ENCODE assay signal across 10 cellular contexts in the genomic region with DNA sequence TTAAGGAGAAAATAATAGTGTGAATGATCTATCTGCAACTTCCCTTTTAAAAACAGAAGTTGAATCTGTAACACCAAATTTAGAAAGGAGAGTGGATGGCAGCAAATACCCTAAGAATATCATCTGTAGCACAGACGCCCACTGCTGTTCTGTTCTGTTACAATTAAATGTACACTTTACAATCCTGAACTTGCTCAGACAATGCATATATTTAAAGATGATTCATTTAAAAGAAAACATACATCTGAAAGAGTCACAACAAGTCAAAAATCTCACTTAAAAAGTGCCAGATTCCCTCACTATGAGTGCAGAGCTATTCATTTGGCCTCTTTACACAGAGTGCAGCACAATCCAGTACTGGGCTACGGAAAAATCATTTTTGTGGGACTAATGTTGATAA. TPM values are rescaled to one million over a fixed set of nuclear protein-coding genes. Genes with fewer than 3 reads are reported as not detected.
DNase-seq lines count a peak whose midpoint lies in the region; ATAC-seq lines count a peak whose summit lies in the region.
"Had no signal": no experiment of that assay in that cellular context is flagged by ENCODE, and none has a peak within 500 bp of the region (broad histone marks: within the 10 kb centered on the region; RNA-seq: fewer than 3 reads in every experiment).

No MANE protein-coding gene starts in this region.

- H3K36me3 ChIP-seq in mesenchymal stem cell (ENCODE audit: control insufficient read depth in 1 of 2, insufficient read depth in 2 of 2, low read depth in 1 of 2, low read length in 2 of 2): peaks cover 0 to 37% of the 10 kb centered on the region in 2 experiments
- H3K36me3 ChIP-seq: tibial nerve had no signal

- H3K18ac ChIP-seq in mesenchymal stem cell (ENCODE audit: low read depth in 1 of 2, low read length in 2 of 2): no peak overlapping the region

- H3K27ac ChIP-seq in mesenchymal stem cell (ENCODE audit: low read length, poor library complexity, severe bottlenecking): no peak overlapping the region
- H3K27ac ChIP-seq: tibial nerve had no signal

- H3K14ac ChIP-seq in mesenchymal stem cell (ENCODE audit: low read length in 2 of 2): no peak overlapping the region

- H4K8ac ChIP-seq in mesenchymal stem cell (ENCODE audit: low read length): no peak overlapping the region

- no peaks in the 10 kb centered on the region for H3K27me3 ChIP-seq in mesenchymal stem cell (ENCODE audit: control insufficient read depth in 1 of 2, insufficient read depth in 1 of 2, low read length in 2 of 2)
- H3K27me3 ChIP-seq: tibial nerve had no signal

- no peak overlapping the region for H3K4me3 ChIP-seq in mesenchymal stem cell (ENCODE audit: insufficient read depth in 1 of 2, low read depth in 1 of 2, low read length in 2 of 2)
- H3K4me3 ChIP-seq: tibial nerve had no signal

- H3K4me2 ChIP-seq in mesenchymal stem cell (ENCODE audit: low read length, poor library complexity, severe bottlenecking): no peak overlapping the region

- no peak overlapping the region for H3K4ac ChIP-seq in mesenchymal stem cell (ENCODE audit: low read depth in 1 of 2, low read length in 2 of 2)

- H2BK15ac ChIP-seq in mesenchymal stem cell (ENCODE audit: low read depth, poor library complexity, severe bottlenecking): no peak overlapping the region

- no peak overlapping the region for H2AFZ ChIP-seq in mesenchymal stem cell (ENCODE audit: low read depth, low read length)

- no peaks in the 10 kb centered on the region for H3K9me3 ChIP-seq in mesenchymal stem cell (ENCODE audit: control insufficient read depth, low read length)
- H3K9me3 ChIP-seq: tibial nerve had no signal

- H2BK120ac ChIP-seq in mesenchymal stem cell (ENCODE audit: low read depth, low read length): no peak overlapping the region

- H2BK12ac ChIP-seq in mesenchymal stem cell (ENCODE audit: low read length in 2 of 2): no peak overlapping the region

- H3K23ac ChIP-seq in mesenchymal stem cell (ENCODE audit: low read length in 2 of 2): no peak overlapping the region

- ATAC-seq in GM18858 (IDR thresholded peaks at IDR 0.05; ENCODE audit: unreplicated experiment): peak; percentile 36
- peak; percentile 46 for ATAC-seq in HG03565 (IDR thresholded peaks at IDR 0.05; ENCODE audit: unreplicated experiment)
- no peak for ATAC-seq in GM18909 (IDR thresholded peaks at IDR 0.05; ENCODE audit: poor library complexity, unreplicated experiment)

- peak; percentile 73 for DNase-seq in SKM-1 treated with dmso at 0.1 percent for 144 hours (lab: John Stamatoyannopoulos, UW; ENCODE audit: unreplicated experiment)
- peak; percentile 60 for DNase-seq in pons (ENCODE audit: low spot score)
- no peak for DNase-seq in stimulated activated CD4-positive, alpha-beta T cell treated with anti-CD3 and anti-CD28 coated beads, Interleukin-1b, Interleukin-23, amount 100 ng/mL, for 48 hours
- DNase-seq in mesenchymal stem cell: no peak
- DNase-seq: activated CD4-positive, alpha-beta T cell treated with anti-CD3 and anti-CD28 coated beads for 48 hours; NCI-H2081 had no signal

- H3K9ac ChIP-seq in mesenchymal stem cell (ENCODE audit: low read length): no peak overlapping the region

- no peak overlapping the region for H4K91ac ChIP-seq in mesenchymal stem cell (ENCODE audit: low read length)

- peaks cover 2% of the 10 kb centered on the region for H3K4me1 ChIP-seq in mesenchymal stem cell (ENCODE audit: control insufficient read depth, insufficient read depth, low read depth, low read length)

- H3K79me1 ChIP-seq in mesenchymal stem cell (replicated peaks; ENCODE audit: low read length, poor library complexity, severe bottlenecking): peaks cover 17% of the 10 kb centered on the region

- H2AK5ac ChIP-seq in mesenchymal stem cell (ENCODE audit: low read length, severe bottlenecking): no peak overlapping the region

- no CpG with 5 or more reads among the region's 2 CpGs for WGBS in mesenchymal stem cell

- H2BK5ac ChIP-seq in mesenchymal stem cell (ENCODE audit: low read depth, low read length, poor library complexity, severe bottlenecking): no peak overlapping the region

RNA-seq across cellular contexts. Expression of a gene that starts 8.1 kb away (rescaled TPM):
- 18.5 TPM for polyA plus RNA-seq in mesenchymal stem cell (2013, experiment 1 of 2)
- 16.0 TPM for polyA plus RNA-seq in mesenchymal stem cell (2013, experiment 2 of 2)

Comparison
In these comparisons a context has a peak if more than half of its experiments do, and no peak if none do; other contexts are left out.
1. DNase-seq: peak in SKM-1 treated with dmso at 0.1 percent for 144 hours (single experiment) and pons (single experiment); none in stimulated activated CD4-positive, alpha-beta T cell treated with anti-CD3 and anti-CD28 coated beads, Interleukin-1b, Interleukin-23, amount 100 ng/mL, for 48 hours (single experiment) and mesenchymal stem cell (single experiment).